3 cellular contexts compared by ENCODE assay signal in genomic region chr6:140560671-140561070, GRCh38.
"Had no signal": no experiment of that assay in that cellular context is flagged by ENCODE, and none has a peak within 500 bp of the region (broad histone marks: within the 10 kb centered on the region; RNA-seq: fewer than 3 reads in every experiment).

No MANE protein-coding gene starts in this region.

- DNase-seq: GDM1, GF-D8 had no signal

- H3K4me3 ChIP-seq: GM12878 had no signal
